13 cellular contexts compared by ENCODE assay signal in the genomic region with DNA sequence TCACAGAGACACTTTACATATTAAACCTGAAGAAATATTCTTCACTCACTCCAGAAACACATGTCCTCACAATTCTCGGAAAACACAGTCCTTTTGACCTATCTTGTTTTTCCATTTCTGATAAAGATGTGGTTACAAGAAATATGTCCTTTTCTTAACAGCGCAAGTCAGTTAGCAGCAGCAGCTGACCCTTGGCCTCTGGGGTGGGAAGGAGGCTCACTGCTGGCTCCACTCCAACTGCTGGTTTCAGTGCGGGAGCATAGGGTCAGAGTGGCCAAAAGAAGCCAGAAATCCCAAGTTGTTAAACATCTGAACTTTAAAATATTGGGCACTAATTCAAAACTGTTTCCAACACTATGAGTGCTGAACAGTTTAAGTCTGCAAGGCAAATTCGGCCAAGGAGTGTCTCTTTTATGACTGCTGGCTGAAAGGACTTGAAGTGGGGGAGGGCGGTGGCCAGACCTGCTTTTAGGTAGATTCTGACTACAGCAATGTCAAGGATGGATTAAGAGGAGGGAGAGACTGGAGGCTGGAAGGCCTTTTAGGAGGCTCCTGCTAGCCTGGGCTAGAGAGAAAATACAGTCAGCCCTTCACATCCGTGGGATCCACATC. TPM values are rescaled to one million over a fixed set of nuclear protein-coding genes. Genes with fewer than 3 reads are reported as not detected.
DNase-seq lines count a peak whose midpoint lies in the region; ATAC-seq and TF ChIP-seq lines count a peak whose summit lies in the region.
"Had no signal": no experiment of that assay in that cellular context is flagged by ENCODE, and none has a peak within 500 bp of the region (broad histone marks: within the 10 kb centered on the region; RNA-seq: fewer than 3 reads in every experiment).

No MANE protein-coding gene starts in this region.

- peaks cover 37% of the 10 kb centered on the region for H3F3A ChIP-seq in PC-9 (ENCODE audit: insufficient read depth, low read depth)

- no peaks in the 10 kb centered on the region for H3K27me3 ChIP-seq in PC-9 (ENCODE audit: insufficient read depth, low read depth)
- no peaks in the 10 kb centered on the region for H3K27me3 ChIP-seq in liver (ENCODE audit: control insufficient read depth in 4 of 4, insufficient read depth in 4 of 4, low read length in 3 of 4)
- no peaks in the 10 kb centered on the region for H3K27me3 ChIP-seq in stomach

- no peak overlapping the region; the same call in 1 of the 2 replicates for H3K4me3 ChIP-seq in PC-9
- no peak overlapping the region for H3K4me3 ChIP-seq in fibroblast of mammary gland (ENCODE audit: control insufficient read depth, low read depth, low read length)
- no peak overlapping the region for H3K4me3 ChIP-seq in liver (ENCODE audit: low read depth in 1 of 3, low read length in 3 of 3)
- H3K4me3 ChIP-seq in stomach: no peak overlapping the region

- H3K27ac Mint-ChIP-seq in activated naive CD4-positive, alpha-beta T cell treated with anti-CD3 and anti-CD28 coated beads, Interleukin-2, amount 50 U/mL, for 72 hours: peak overlapping the region in 1 of 2 donors; percentile 53

- no TSS peak for BruUV-seq in PC-9 (replicated peaks; lab: Mats Ljungman, UMichigan)

- peak overlapping the region; percentile 61 for H3K4me2 ChIP-seq in PC-9

- H3K27ac ChIP-seq in PC-9: peak overlapping the region; percentile 80
- H3K27ac ChIP-seq in liver (ENCODE audit: low read depth in 1 of 2, low read length in 2 of 2): no peak overlapping the region
- H3K27ac ChIP-seq in stomach: peak overlapping the region in 2 of 5 donors; percentile 18 to 32

- peak; percentile 22 to 50 for TF ChIP-seq RAD21 in liver (IDR thresholded peaks at IDR 0.05)

- H2AFZ ChIP-seq in PC-9: no peak overlapping the region

- no peaks in the 10 kb centered on the region for H3K36me3 Mint-ChIP-seq in activated naive CD4-positive, alpha-beta T cell treated with anti-CD3 and anti-CD28 coated beads, Interleukin-2, amount 50 U/mL, for 72 hours

- no peak overlapping the region for H3K9ac ChIP-seq in liver (ENCODE audit: low read depth in 1 of 2, low read length in 2 of 2)

- 44% methylated on average over 6 of the region's 6 CpGs for WGBS in liver
- WGBS in stomach, 5 donors: 43 to 47% (median 45%) methylated on average over 6 of the region's 6 CpGs

- POLR2A ChIA-PET in PC-9 (lab: Charles Lee; ENCODE audit: unreplicated experiment): no interaction called here

- H3K9me2 ChIP-seq in PC-9 (ENCODE audit: insufficient read depth): no peaks in the 10 kb centered on the region

- TF ChIP-seq CTCF in PC-9 (conservative IDR thresholded peaks at IDR 0.05) (no peak), fibroblast of mammary gland (conservative IDR thresholded peaks at IDR 0.05; ENCODE audit: control insufficient read depth, insufficient read depth, low read depth, low read length) (no peak), liver (IDR thresholded peaks at IDR 0.05; ENCODE audit: low read depth, low read length, missing input control) (no peak), stomach (IDR thresholded peaks at IDR 0.05) (no peak)

- CTCF ChIA-PET in PC-9 (lab: Charles Lee): interaction anchor here (0.7 kb wide), 1 partner anchor 59 kb away, joined by 5 read pairs; no protein-coding TSS in a partner anchor

- H3K4me1 ChIP-seq in PC-9 (replicated peaks; ENCODE audit: insufficient read depth) (peaks cover 53% of the 10 kb centered on the region), liver (ENCODE audit: control insufficient read depth in 4 of 4, insufficient read depth in 4 of 4, low read length in 3 of 4) (peaks cover 17 to 57% (median 46%) of the 10 kb centered on the region in 4 donors), stomach (peaks cover 0 to 44% (median 29%) of the 10 kb centered on the region in 4 donors)

- H3K79me2 ChIP-seq in PC-9 (ENCODE audit: low read depth): peaks cover 7% of the 10 kb centered on the region; the same call in 1 of the 2 replicates

- no peaks in the 10 kb centered on the region for H3K9me3 Mint-ChIP-seq in activated naive CD4-positive, alpha-beta T cell treated with anti-CD3 and anti-CD28 coated beads, Interleukin-2, amount 50 U/mL, for 72 hours

- intact Hi-C loops in PC-9 (cut with micrococcal nuclease; ENCODE audit: unreplicated experiment) (loop anchor here (2.0 kb wide), 1 partner anchor 64 kb away; no protein-coding TSS in a partner anchor), stomach (cut with DNase I; ENCODE audit: low total_unique reads) (no loop called here)

- H3K9me3 ChIP-seq in PC-9 (ENCODE audit: insufficient read depth, low read depth) (no peaks in the 10 kb centered on the region), liver (ENCODE audit: control insufficient read depth in 4 of 4, low read length in 3 of 4) (no peaks in the 10 kb centered on the region), stomach (no peaks in the 10 kb centered on the region)

- H4K20me1 ChIP-seq in PC-9 (ENCODE audit: insufficient read depth): no peaks in the 10 kb centered on the region

- DNase-seq in PC-9: peak in 1 of 2 experiments; percentile 26
- DNase-seq in fibroblast of mammary gland (ENCODE audit: low read depth): peak; percentile 56
- peak; percentile 40 for DNase-seq in stomach
- no peak for DNase-seq in NCI-H1092 treated with DMSO at 0.1 percent for 48 hours (lab: John Stamatoyannopoulos, UW)
- no peak for DNase-seq in activated naive CD4-positive, alpha-beta T cell treated with anti-CD3 and anti-CD28 coated beads, Interleukin-2, amount 50 U/mL, for 72 hours (ENCODE audit: low spot score in 2 of 2)
- DNase-seq in HuH-7.5 (ENCODE audit: low spot score): no peak
- DNase-seq: activated T-cell treated with anti-CD3 and anti-CD28 coated beads, Interleukin-2, amount 50 U/mL, for 48 hours; effector CD8-positive, alpha-beta T cell; mesendoderm; NCI-H1417; SIG-M5 had no signal

- 0 out of 2 replicates have a peak, but pooled peaks cover 5% of the 10 kb centered on the region for H3K36me3 ChIP-seq in PC-9 (ENCODE audit: low read depth)
- peaks cover 3 to 24% (median 8%) of the 10 kb centered on the region in 4 donors for H3K36me3 ChIP-seq in liver (ENCODE audit: control insufficient read depth in 4 of 4, insufficient read depth in 3 of 4, low read depth in 1 of 4, low read length in 3 of 4)
- H3K36me3 ChIP-seq in stomach: peaks cover 16 to 37% (median 34%) of the 10 kb centered on the region in 4 donors

- TF ChIP-seq POLR2A in stomach (IDR thresholded peaks at IDR 0.05): no peak

- TF ChIP-seq EP300 in stomach (IDR thresholded peaks at IDR 0.05): no peak

- no peak for ATAC-seq in GM18498 (IDR thresholded peaks at IDR 0.05; ENCODE audit: unreplicated experiment)
- ATAC-seq in activated naive CD4-positive, alpha-beta T cell treated with anti-CD3 and anti-CD28 coated beads, Interleukin-2, amount 50 U/mL, for 72 hours: no peak

TF ChIP-seq in liver, 16 proteins besides CTCF, POLR2A, EP300 and RAD21 (continues in another document):
- TF ChIP-seq YY1 (IDR thresholded peaks at IDR 0.05) (no peak), HNF4A (conservative IDR thresholded peaks at IDR 0.05) (peak; percentile 65 to 67), RXRA (IDR thresholded peaks at IDR 0.05) (peak; percentile 56 to 58), FOXA1 (IDR thresholded peaks at IDR 0.05) (no peak), EGR1 (IDR thresholded peaks at IDR 0.05; ENCODE audit: low read depth in 2 of 2) (no peak), NR2F2 (IDR thresholded peaks at IDR 0.05) (peak; percentile 100), SP1 (IDR thresholded peaks at IDR 0.05) (peak; percentile 57)
- TF ChIP-seq, protein P1, sequence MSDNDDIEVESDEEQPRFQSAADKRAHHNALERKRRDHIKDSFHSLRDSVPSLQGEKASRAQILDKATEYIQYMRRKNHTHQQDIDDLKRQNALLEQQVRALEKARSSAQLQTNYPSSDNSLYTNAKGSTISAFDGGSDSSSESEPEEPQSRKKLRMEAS (IDR thresholded peaks at IDR 0.05): no peak
- TF ChIP-seq, protein P2, sequence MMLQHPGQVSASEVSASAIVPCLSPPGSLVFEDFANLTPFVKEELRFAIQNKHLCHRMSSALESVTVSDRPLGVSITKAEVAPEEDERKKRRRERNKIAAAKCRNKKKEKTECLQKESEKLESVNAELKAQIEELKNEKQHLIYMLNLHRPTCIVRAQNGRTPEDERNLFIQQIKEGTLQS (IDR thresholded peaks at IDR 0.05): no peak

RNA-seq across cellular contexts. Expression of a gene that starts 12.3 kb away (rescaled TPM):
- total RNA-seq in PC-9 (2021) (60.9 and 65.6 TPM in 2 replicates), liver (10 to 100 TPM; 17.1 to 48.4 TPM), stomach (100 to 1,000 TPM in 2 of 5 donors, 10 to 100 TPM in 3; 30.1 to 206 (median 89.5) TPM)
- polyA plus RNA-seq in liver (10 to 100 TPM; 28.3 to 53.4 TPM), stomach (10 to 100 TPM; 17.1 to 35.1 (median 28.1) TPM)
- 10 to 100 TPM; 54.3 to 68.0 TPM for total RNA-seq in activated naive CD4-positive, alpha-beta T cell treated with anti-CD3 and anti-CD28 coated beads, Interleukin-2, amount 50 U/mL, for 72 hours

RNA-seq across cellular contexts. Expression of a gene that starts 31.0 kb away (rescaled TPM):
- 63.2 and 64.0 TPM in 2 replicates for total RNA-seq in PC-9 (2021)
- total RNA-seq in liver: 1 to 10 TPM; 4.7 to 9.0 TPM
- polyA plus RNA-seq in liver: 1 to 10 TPM; 3.2 to 5.0 TPM
- total RNA-seq in stomach: 10 to 100 TPM in 3 of 5 donors, 1 to 10 TPM in 2; 7.8 to 29.0 (median 11.6) TPM
- 10 to 100 TPM; 11.5 to 16.6 (median 13.6) TPM for polyA plus RNA-seq in stomach
- total RNA-seq in activated naive CD4-positive, alpha-beta T cell treated with anti-CD3 and anti-CD28 coated beads, Interleukin-2, amount 50 U/mL, for 72 hours: 10 to 100 TPM; 14.1 to 21.6 TPM

RNA-seq across cellular contexts. Expression of a gene that starts 50.0 kb away (rescaled TPM):
- total RNA-seq in PC-9 (2021) (17.1 and 25.2 TPM in 2 replicates), liver (1 to 10 TPM; 1.0 to 8.1 TPM), stomach (10 to 100 TPM in 2 of 5 donors, 1 to 10 TPM in 3; 7.0 to 19.9 (median 9.9) TPM)
- polyA plus RNA-seq in liver (10 to 100 TPM; 11.5 to 15.8 TPM), stomach (10 to 100 TPM; 12.3 to 24.1 (median 14.8) TPM)
- 1 to 10 TPM; 4.0 to 4.2 TPM for total RNA-seq in activated naive CD4-positive, alpha-beta T cell treated with anti-CD3 and anti-CD28 coated beads, Interleukin-2, amount 50 U/mL, for 72 hours

RNA-seq across cellular contexts. Expression of a gene that starts 51.0 kb away (rescaled TPM):
- total RNA-seq in PC-9 (2021): 165 and 166 TPM in 2 replicates
- 100 to 1,000 TPM in 1 of 2 donors, 10 to 100 TPM in 1; 94.8 to 186 TPM for total RNA-seq in liver
- 100 to 1,000 TPM; 227 to 377 TPM for polyA plus RNA-seq in liver
- 100 to 1,000 TPM in 4 of 5 donors, 10 to 100 TPM in 1; 16.8 to 281 (median 134) TPM for total RNA-seq in stomach
- 100 to 1,000 TPM; 421 to 610 (median 506) TPM for polyA plus RNA-seq in stomach
- 100 to 1,000 TPM; 263 to 344 TPM for total RNA-seq in activated naive CD4-positive, alpha-beta T cell treated with anti-CD3 and anti-CD28 coated beads, Interleukin-2, amount 50 U/mL, for 72 hours

RNA-seq across cellular contexts. Expression of a gene that starts 58.0 kb away (rescaled TPM):
- 0.83 and 1.6 TPM in 2 replicates for total RNA-seq in PC-9 (2021)
- 10 to 100 TPM; 24.8 to 26.1 TPM for total RNA-seq in liver
- polyA plus RNA-seq in liver: 10 to 100 TPM in 1 of 2 donors, 1 to 10 TPM in 1; 3.4 to 23.1 TPM
- 100 to 1,000 TPM in 2 of 5 donors, 10 to 100 TPM in 3; 17.5 to 208 (median 89.2) TPM for total RNA-seq in stomach
- polyA plus RNA-seq in stomach: 10 to 100 TPM; 19.6 to 53.1 (median 31.1) TPM
- under 1 TPM; 0.52 to 0.78 TPM for total RNA-seq in activated naive CD4-positive, alpha-beta T cell treated with anti-CD3 and anti-CD28 coated beads, Interleukin-2, amount 50 U/mL, for 72 hours

Comparison
In these comparisons a context has a peak if more than half of its experiments do, and no peak if none do; other contexts are left out.
1. DNase-seq: peak in fibroblast of mammary gland (single experiment) and stomach (single experiment); none in NCI-H1092 treated with DMSO at 0.1 percent for 48 hours (single experiment), activated naive CD4-positive, alpha-beta T cell treated with anti-CD3 and anti-CD28 coated beads, Interleukin-2, amount 50 U/mL, for 72 hours (0 of 2) and HuH-7.5 (single experiment).